1 cellular context compared by ENCODE assay signal in the genomic region with DNA sequence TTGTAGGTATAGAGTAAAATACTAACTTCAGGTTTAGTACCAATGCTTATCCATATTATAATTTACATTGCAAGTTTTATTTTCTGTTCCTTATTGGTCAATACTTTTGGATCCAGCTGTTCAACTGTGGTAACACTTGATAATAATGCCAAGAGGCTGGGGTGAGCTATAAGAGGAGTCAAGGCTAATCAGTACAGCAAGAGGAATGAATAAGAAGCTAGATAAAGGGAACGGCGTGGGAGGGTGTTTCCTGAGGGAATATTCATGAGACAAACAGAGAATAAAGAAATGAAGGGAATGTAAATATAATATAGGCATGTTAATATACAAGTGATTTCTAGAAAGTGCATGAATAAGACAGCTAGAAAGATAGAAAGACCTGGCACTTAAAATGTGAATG.
TF ChIP-seq lines count a peak whose summit lies in the region.

No MANE protein-coding gene starts in this region.

TF ChIP-seq in K562, 482 proteins besides CTCF, POLR2A, EP300 and RAD21 (continued from another document and continues in another):
- TF ChIP-seq, protein P1, sequence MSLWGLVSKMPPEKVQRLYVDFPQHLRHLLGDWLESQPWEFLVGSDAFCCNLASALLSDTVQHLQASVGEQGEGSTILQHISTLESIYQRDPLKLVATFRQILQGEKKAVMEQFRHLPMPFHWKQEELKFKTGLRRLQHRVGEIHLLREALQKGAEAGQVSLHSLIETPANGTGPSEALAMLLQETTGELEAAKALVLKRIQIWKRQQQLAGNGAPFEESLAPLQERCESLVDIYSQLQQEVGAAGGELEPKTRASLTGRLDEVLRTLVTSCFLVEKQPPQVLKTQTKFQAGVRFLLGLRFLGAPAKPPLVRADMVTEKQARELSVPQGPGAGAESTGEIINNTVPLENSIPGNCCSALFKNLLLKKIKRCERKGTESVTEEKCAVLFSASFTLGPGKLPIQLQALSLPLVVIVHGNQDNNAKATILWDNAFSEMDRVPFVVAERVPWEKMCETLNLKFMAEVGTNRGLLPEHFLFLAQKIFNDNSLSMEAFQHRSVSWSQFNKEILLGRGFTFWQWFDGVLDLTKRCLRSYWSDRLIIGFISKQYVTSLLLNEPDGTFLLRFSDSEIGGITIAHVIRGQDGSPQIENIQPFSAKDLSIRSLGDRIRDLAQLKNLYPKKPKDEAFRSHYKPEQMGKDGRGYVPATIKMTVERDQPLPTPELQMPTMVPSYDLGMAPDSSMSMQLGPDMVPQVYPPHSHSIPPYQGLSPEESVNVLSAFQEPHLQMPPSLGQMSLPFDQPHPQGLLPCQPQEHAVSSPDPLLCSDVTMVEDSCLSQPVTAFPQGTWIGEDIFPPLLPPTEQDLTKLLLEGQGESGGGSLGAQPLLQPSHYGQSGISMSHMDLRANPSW (CRISPR knock-in tag; IDR thresholded peaks at IDR 0.05) = no peak
- TF ChIP-seq ELF4 (CRISPR knock-in tag; IDR thresholded peaks at IDR 0.05) (no peak), HDAC3 (IDR thresholded peaks at IDR 0.05; ENCODE audit: borderline replicate concordance, partially characterized antibody) (no peak), KAT2B (IDR thresholded peaks at IDR 0.05; ENCODE audit: low read depth, low read length) (no peak), SIRT6 (IDR thresholded peaks at IDR 0.05; ENCODE audit: low read depth, low read length) (no peak), PTBP1 (IDR thresholded peaks at IDR 0.05; ENCODE audit: low read depth, low read length) (no peak), TAF15 (IDR thresholded peaks at IDR 0.05; ENCODE audit: low read depth, low read length) (no peak), TSC22D4 (tag; IDR thresholded peaks at IDR 0.05) (no peak), GTF2F1 (IDR thresholded peaks at IDR 0.05; ENCODE audit: low read depth, low read length) (no peak), HNRNPLL (IDR thresholded peaks at IDR 0.05; ENCODE audit: low read depth, low read length, poor library complexity, severe bottlenecking) (no peak), ZNF224 (CRISPR knock-in tag; IDR thresholded peaks at IDR 0.05) (no peak), EGR1 (conservative IDR thresholded peaks at IDR 0.05) (peak; percentile 78), PHF20 (IDR thresholded peaks at IDR 0.05; ENCODE audit: partially characterized antibody) (no peak), CCNT2 (IDR thresholded peaks at IDR 0.05; ENCODE audit: borderline replicate concordance, extremely low read depth, insufficient read length, low read depth, low read length) (no peak), SLC30A9 (CRISPR knock-in tag; IDR thresholded peaks at IDR 0.05) (no peak), HIVEP1 (CRISPR knock-in tag; IDR thresholded peaks at IDR 0.05) (no peak), POLR2B (IDR thresholded peaks at IDR 0.05; ENCODE audit: low read depth, partially characterized antibody) (no peak), MEIS2 (IDR thresholded peaks at IDR 0.05; ENCODE audit: partially characterized antibody) (no peak), BCOR (IDR thresholded peaks at IDR 0.05) (no peak), ATF7 (IDR thresholded peaks at IDR 0.05) (no peak), ATF1 (CRISPR knock-in tag; IDR thresholded peaks at IDR 0.05) (no peak), ATF1 (tag; IDR thresholded peaks at IDR 0.05) (no peak), NR2F6 (CRISPR knock-in tag; IDR thresholded peaks at IDR 0.05) (no peak), POLR2H (tag; IDR thresholded peaks at IDR 0.05; ENCODE audit: low read depth) (no peak), SIX5 (IDR thresholded peaks at IDR 0.05; ENCODE audit: borderline replicate concordance in 1 of 2, insufficient read depth in 1 of 2, low read depth in 1 of 2, low read length in 2 of 2) (no peak), RBM25 (IDR thresholded peaks at IDR 0.05; ENCODE audit: low read depth, low read length, severe bottlenecking) (no peak), CBFA2T3 (IDR thresholded peaks at IDR 0.05) (peak; percentile 84), SOX6 (IDR thresholded peaks at IDR 0.05) (0 out of 2 replicates have a peak, but pooled peaks have one; percentile 8), FOXM1 (IDR thresholded peaks at IDR 0.05; ENCODE audit: low read depth) (0 out of 2 replicates have a peak, but pooled peaks have one; percentile 21), FOXM1 (CRISPR knock-in tag; IDR thresholded peaks at IDR 0.05; ENCODE audit: low read depth) (no peak), ZNF263 (CRISPR knock-in tag; IDR thresholded peaks at IDR 0.05; ENCODE audit: borderline replicate concordance) (no peak), ARID1B (IDR thresholded peaks at IDR 0.05) (peak; percentile 64), FOXK1 (CRISPR knock-in tag; IDR thresholded peaks at IDR 0.05; ENCODE audit: borderline replicate concordance) (no peak), ZBTB7A (IDR thresholded peaks at IDR 0.05; ENCODE audit: borderline replicate concordance, control insufficient read depth, low read depth, low read length) (no peak), NR1H2 (CRISPR knock-in tag; IDR thresholded peaks at IDR 0.05) (no peak), SP1 (CRISPR knock-in tag; IDR thresholded peaks at IDR 0.05) (no peak), HMGN3 (IDR thresholded peaks at IDR 0.05; ENCODE audit: borderline replicate concordance, extremely low read depth, insufficient read length, low read depth, low read length) (no peak), STAG1 (CRISPR knock-in tag; IDR thresholded peaks at IDR 0.05; ENCODE audit: borderline replicate concordance) (no peak), ZKSCAN8 (CRISPR knock-in tag; IDR thresholded peaks at IDR 0.05) (no peak), ZNF175 (CRISPR knock-in tag; IDR thresholded peaks at IDR 0.05; ENCODE audit: low read depth) (0 out of 2 replicates have a peak, but pooled peaks have one; percentile 33), TEAD4 (IDR thresholded peaks at IDR 0.05; ENCODE audit: low read length) (peak; percentile 42; the same call in 1 of the 2 replicates), TEAD4 (CRISPR knock-in tag; IDR thresholded peaks at IDR 0.05; ENCODE audit: borderline replicate concordance) (no peak), TCFL5 (CRISPR knock-in tag; conservative IDR thresholded peaks at IDR 0.05) (no peak), TRIM24 (IDR thresholded peaks at IDR 0.05) (peak; percentile 21 to 53; a peak in 1 of 4 replicates), ZNF507 (tag; conservative IDR thresholded peaks at IDR 0.05) (no peak)
- TF ChIP-seq, protein P2, sequence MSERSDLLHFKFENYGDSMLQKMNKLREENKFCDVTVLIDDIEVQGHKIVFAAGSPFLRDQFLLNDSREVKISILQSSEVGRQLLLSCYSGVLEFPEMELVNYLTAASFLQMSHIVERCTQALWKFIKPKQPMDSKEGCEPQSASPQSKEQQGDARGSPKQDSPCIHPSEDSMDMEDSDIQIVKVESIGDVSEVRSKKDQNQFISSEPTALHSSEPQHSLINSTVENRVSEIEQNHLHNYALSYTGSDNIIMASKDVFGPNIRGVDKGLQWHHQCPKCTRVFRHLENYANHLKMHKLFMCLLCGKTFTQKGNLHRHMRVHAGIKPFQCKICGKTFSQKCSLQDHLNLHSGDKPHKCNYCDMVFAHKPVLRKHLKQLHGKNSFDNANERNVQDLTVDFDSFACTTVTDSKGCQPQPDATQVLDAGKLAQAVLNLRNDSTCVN (CRISPR knock-in tag; IDR thresholded peaks at IDR 0.05) = no peak
- TF ChIP-seq, protein P3, sequence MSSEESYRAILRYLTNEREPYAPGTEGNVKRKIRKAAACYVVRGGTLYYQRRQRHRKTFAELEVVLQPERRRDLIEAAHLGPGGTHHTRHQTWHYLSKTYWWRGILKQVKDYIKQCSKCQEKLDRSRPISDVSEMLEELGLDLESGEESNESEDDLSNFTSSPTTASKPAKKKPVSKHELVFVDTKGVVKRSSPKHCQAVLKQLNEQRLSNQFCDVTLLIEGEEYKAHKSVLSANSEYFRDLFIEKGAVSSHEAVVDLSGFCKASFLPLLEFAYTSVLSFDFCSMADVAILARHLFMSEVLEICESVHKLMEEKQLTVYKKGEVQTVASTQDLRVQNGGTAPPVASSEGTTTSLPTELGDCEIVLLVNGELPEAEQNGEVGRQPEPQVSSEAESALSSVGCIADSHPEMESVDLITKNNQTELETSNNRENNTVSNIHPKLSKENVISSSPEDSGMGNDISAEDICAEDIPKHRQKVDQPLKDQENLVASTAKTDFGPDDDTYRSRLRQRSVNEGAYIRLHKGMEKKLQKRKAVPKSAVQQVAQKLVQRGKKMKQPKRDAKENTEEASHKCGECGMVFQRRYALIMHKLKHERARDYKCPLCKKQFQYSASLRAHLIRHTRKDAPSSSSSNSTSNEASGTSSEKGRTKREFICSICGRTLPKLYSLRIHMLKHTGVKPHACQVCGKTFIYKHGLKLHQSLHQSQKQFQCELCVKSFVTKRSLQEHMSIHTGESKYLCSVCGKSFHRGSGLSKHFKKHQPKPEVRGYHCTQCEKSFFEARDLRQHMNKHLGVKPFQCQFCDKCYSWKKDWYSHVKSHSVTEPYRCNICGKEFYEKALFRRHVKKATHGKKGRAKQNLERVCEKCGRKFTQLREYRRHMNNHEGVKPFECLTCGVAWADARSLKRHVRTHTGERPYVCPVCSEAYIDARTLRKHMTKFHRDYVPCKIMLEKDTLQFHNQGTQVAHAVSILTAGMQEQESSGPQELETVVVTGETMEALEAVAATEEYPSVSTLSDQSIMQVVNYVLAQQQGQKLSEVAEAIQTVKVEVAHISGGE (CRISPR knock-in tag; IDR thresholded peaks at IDR 0.05) = no peak
- TF ChIP-seq, protein P4, sequence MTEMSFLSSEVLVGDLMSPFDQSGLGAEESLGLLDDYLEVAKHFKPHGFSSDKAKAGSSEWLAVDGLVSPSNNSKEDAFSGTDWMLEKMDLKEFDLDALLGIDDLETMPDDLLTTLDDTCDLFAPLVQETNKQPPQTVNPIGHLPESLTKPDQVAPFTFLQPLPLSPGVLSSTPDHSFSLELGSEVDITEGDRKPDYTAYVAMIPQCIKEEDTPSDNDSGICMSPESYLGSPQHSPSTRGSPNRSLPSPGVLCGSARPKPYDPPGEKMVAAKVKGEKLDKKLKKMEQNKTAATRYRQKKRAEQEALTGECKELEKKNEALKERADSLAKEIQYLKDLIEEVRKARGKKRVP (CRISPR knock-in tag; IDR thresholded peaks at IDR 0.05) = no peak
- TF ChIP-seq, protein P5, sequence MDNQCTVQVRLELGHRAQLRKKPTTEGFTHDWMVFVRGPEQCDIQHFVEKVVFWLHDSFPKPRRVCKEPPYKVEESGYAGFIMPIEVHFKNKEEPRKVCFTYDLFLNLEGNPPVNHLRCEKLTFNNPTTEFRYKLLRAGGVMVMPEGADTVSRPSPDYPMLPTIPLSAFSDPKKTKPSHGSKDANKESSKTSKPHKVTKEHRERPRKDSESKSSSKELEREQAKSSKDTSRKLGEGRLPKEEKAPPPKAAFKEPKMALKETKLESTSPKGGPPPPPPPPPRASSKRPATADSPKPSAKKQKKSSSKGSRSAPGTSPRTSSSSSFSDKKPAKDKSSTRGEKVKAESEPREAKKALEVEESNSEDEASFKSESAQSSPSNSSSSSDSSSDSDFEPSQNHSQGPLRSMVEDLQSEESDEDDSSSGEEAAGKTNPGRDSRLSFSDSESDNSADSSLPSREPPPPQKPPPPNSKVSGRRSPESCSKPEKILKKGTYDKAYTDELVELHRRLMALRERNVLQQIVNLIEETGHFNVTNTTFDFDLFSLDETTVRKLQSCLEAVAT (IDR thresholded peaks at IDR 0.05) = no peak
- TF ChIP-seq, protein P6, sequence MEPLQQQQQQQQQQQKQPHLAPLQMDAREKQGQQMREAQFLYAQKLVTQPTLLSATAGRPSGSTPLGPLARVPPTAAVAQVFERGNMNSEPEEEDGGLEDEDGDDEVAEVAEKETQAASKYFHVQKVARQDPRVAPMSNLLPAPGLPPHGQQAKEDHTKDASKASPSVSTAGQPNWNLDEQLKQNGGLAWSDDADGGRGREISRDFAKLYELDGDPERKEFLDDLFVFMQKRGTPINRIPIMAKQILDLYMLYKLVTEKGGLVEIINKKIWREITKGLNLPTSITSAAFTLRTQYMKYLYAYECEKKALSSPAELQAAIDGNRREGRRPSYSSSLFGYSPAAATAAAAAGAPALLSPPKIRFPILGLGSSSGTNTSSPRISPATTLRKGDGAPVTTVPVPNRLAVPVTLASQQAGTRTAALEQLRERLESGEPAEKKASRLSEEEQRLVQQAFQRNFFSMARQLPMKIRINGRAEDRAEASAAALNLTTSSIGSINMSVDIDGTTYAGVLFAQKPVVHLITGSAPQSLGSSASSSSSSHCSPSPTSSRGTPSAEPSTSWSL (CRISPR knock-in tag; IDR thresholded peaks at IDR 0.05; ENCODE audit: borderline replicate concordance) = no peak
- TF ChIP-seq, protein P7, sequence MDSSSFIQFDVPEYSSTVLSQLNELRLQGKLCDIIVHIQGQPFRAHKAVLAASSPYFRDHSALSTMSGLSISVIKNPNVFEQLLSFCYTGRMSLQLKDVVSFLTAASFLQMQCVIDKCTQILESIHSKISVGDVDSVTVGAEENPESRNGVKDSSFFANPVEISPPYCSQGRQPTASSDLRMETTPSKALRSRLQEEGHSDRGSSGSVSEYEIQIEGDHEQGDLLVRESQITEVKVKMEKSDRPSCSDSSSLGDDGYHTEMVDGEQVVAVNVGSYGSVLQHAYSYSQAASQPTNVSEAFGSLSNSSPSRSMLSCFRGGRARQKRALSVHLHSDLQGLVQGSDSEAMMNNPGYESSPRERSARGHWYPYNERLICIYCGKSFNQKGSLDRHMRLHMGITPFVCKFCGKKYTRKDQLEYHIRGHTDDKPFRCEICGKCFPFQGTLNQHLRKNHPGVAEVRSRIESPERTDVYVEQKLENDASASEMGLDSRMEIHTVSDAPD (CRISPR knock-in tag; IDR thresholded peaks at IDR 0.05) = no peak
- TF ChIP-seq, protein P8, sequence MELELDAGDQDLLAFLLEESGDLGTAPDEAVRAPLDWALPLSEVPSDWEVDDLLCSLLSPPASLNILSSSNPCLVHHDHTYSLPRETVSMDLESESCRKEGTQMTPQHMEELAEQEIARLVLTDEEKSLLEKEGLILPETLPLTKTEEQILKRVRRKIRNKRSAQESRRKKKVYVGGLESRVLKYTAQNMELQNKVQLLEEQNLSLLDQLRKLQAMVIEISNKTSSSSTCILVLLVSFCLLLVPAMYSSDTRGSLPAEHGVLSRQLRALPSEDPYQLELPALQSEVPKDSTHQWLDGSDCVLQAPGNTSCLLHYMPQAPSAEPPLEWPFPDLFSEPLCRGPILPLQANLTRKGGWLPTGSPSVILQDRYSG (tag; conservative IDR thresholded peaks at IDR 0.05; ENCODE audit: low read depth) = no peak
- TF ChIP-seq, protein P9, sequence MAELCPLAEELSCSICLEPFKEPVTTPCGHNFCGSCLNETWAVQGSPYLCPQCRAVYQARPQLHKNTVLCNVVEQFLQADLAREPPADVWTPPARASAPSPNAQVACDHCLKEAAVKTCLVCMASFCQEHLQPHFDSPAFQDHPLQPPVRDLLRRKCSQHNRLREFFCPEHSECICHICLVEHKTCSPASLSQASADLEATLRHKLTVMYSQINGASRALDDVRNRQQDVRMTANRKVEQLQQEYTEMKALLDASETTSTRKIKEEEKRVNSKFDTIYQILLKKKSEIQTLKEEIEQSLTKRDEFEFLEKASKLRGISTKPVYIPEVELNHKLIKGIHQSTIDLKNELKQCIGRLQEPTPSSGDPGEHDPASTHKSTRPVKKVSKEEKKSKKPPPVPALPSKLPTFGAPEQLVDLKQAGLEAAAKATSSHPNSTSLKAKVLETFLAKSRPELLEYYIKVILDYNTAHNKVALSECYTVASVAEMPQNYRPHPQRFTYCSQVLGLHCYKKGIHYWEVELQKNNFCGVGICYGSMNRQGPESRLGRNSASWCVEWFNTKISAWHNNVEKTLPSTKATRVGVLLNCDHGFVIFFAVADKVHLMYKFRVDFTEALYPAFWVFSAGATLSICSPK (IDR thresholded peaks at IDR 0.05; ENCODE audit: borderline replicate concordance) = no peak
- TF ChIP-seq, protein P10, sequence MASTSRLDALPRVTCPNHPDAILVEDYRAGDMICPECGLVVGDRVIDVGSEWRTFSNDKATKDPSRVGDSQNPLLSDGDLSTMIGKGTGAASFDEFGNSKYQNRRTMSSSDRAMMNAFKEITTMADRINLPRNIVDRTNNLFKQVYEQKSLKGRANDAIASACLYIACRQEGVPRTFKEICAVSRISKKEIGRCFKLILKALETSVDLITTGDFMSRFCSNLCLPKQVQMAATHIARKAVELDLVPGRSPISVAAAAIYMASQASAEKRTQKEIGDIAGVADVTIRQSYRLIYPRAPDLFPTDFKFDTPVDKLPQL (IDR thresholded peaks at IDR 0.05; ENCODE audit: extremely low read depth, insufficient read length) = no peak
